ENCODE assay signal across 1 cellular context in the genomic region with DNA sequence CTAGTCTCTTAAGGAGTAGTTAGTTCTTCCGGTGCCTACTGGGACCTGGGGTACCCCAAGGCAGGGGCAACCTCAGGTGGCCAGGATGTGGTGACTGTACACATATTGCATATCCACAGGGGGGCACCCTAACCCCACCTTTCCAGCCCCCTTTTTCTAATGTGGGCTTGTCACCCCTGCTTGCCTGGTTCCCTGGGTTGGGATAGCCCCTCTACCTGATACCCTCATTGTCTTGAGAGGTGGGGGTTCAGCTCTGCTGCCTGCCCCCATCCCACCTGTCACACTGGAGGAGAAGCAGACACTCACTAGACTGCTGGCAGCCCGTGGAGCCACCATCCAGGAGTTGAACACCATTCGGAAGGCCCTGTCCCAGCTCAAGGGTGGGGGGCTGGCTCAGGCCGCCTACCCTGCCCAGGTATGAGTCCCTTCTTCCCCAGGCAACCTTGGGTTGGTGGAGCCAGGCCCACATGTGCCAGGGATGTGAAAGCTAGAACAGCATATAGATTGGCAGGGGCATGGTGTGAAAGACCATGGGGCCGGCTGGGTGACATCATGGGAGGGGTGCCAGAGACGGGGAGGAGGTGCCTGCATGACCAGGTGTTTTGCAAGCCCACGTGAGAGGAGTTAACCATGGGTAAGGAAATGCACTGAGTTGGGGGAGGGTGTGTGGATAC.
TF ChIP-seq lines count a peak whose summit lies in the region.

No MANE protein-coding gene starts in this region.

TF ChIP-seq in HepG2, 621 proteins besides CTCF, POLR2A, EP300 and RAD21 (continued from another document):
- TF ChIP-seq, protein P1, sequence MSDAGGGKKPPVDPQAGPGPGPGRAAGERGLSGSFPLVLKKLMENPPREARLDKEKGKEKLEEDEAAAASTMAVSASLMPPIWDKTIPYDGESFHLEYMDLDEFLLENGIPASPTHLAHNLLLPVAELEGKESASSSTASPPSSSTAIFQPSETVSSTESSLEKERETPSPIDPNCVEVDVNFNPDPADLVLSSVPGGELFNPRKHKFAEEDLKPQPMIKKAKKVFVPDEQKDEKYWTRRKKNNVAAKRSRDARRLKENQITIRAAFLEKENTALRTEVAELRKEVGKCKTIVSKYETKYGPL (CRISPR knock-in tag; IDR thresholded peaks at IDR 0.05) = no peak
- TF ChIP-seq PITX1 (CRISPR knock-in tag; IDR thresholded peaks at IDR 0.05) = 0 out of 2 replicates have a peak, but pooled peaks have one; percentile 49
- no peak for TF ChIP-seq GLI4 (CRISPR knock-in tag; IDR thresholded peaks at IDR 0.05; ENCODE audit: borderline replicate concordance)
- no peak for TF ChIP-seq ZNF234 (CRISPR knock-in tag; conservative IDR thresholded peaks at IDR 0.05)
- TF ChIP-seq, protein P2, sequence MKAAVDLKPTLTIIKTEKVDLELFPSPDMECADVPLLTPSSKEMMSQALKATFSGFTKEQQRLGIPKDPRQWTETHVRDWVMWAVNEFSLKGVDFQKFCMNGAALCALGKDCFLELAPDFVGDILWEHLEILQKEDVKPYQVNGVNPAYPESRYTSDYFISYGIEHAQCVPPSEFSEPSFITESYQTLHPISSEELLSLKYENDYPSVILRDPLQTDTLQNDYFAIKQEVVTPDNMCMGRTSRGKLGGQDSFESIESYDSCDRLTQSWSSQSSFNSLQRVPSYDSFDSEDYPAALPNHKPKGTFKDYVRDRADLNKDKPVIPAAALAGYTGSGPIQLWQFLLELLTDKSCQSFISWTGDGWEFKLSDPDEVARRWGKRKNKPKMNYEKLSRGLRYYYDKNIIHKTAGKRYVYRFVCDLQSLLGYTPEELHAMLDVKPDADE (CRISPR knock-in tag; IDR thresholded peaks at IDR 0.05) = no peak
- no peak for TF ChIP-seq ZNF530 (CRISPR knock-in tag; IDR thresholded peaks at IDR 0.05; ENCODE audit: low read depth)
- TF ChIP-seq ELF4 (CRISPR knock-in tag; IDR thresholded peaks at IDR 0.05; ENCODE audit: borderline replicate concordance) = no peak
- TF ChIP-seq, protein P3, sequence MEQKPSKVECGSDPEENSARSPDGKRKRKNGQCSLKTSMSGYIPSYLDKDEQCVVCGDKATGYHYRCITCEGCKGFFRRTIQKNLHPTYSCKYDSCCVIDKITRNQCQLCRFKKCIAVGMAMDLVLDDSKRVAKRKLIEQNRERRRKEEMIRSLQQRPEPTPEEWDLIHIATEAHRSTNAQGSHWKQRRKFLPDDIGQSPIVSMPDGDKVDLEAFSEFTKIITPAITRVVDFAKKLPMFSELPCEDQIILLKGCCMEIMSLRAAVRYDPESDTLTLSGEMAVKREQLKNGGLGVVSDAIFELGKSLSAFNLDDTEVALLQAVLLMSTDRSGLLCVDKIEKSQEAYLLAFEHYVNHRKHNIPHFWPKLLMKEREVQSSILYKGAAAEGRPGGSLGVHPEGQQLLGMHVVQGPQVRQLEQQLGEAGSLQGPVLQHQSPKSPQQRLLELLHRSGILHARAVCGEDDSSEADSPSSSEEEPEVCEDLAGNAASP (CRISPR knock-in tag; IDR thresholded peaks at IDR 0.05; ENCODE audit: borderline replicate concordance) = no peak
- TF ChIP-seq ZMYM4 (CRISPR knock-in tag; IDR thresholded peaks at IDR 0.05) = no peak
- TF ChIP-seq ZNF557 (CRISPR knock-in tag; IDR thresholded peaks at IDR 0.05) = no peak
- TF ChIP-seq SRSF9 (IDR thresholded peaks at IDR 0.05; ENCODE audit: borderline replicate concordance, insufficient read depth, low read depth, low read length, poor library complexity, severe bottlenecking) = no peak
- TF ChIP-seq ERF (CRISPR knock-in tag; IDR thresholded peaks at IDR 0.05) = no peak
- no peak for TF ChIP-seq JUND (CRISPR knock-in tag; IDR thresholded peaks at IDR 0.05)
